In genomic region chr18:68102117-68102516, GRCh38 we compare ENCODE assay signal across 10 cellular contexts.
"Had no signal": no experiment of that assay in that cellular context is flagged by ENCODE, and none has a peak within 500 bp of the region (broad histone marks: within the 10 kb centered on the region; RNA-seq: fewer than 3 reads in every experiment).

No MANE protein-coding gene starts in this region.

- DNase-seq: GM23248, GOT3, H7, HFFc6, KG1 had no signal

- H3K4me3 ChIP-seq: GM23248, HAP-1, K562 had no signal

- H3K4me1 ChIP-seq: HAP-1 had no signal

- ATAC-seq: HCT116, HepG2, K562 had no signal

- H3K27ac ChIP-seq: GM23248, HL-60 had no signal

- H3K27ac Mint-ChIP-seq: HFFc6 had no signal

- H3K36me3 ChIP-seq: HAP-1 had no signal

- H3K9ac ChIP-seq: GM23248 had no signal

- H3K9me3 Mint-ChIP-seq: HFFc6 had no signal

- H3K9me3 ChIP-seq: HAP-1 had no signal

- H3K4me3 Mint-ChIP-seq: HFFc6 had no signal
